In genomic region chr3:170357176-170357919, GRCh38 we compare ENCODE assay signal across 8 cellular contexts. TPM values are rescaled to one million over a fixed set of nuclear protein-coding genes. Genes with fewer than 3 reads are reported as not detected.
DNase-seq lines count a peak whose midpoint lies in the region; ATAC-seq and TF ChIP-seq lines count a peak whose summit lies in the region.

A gene with protein sequence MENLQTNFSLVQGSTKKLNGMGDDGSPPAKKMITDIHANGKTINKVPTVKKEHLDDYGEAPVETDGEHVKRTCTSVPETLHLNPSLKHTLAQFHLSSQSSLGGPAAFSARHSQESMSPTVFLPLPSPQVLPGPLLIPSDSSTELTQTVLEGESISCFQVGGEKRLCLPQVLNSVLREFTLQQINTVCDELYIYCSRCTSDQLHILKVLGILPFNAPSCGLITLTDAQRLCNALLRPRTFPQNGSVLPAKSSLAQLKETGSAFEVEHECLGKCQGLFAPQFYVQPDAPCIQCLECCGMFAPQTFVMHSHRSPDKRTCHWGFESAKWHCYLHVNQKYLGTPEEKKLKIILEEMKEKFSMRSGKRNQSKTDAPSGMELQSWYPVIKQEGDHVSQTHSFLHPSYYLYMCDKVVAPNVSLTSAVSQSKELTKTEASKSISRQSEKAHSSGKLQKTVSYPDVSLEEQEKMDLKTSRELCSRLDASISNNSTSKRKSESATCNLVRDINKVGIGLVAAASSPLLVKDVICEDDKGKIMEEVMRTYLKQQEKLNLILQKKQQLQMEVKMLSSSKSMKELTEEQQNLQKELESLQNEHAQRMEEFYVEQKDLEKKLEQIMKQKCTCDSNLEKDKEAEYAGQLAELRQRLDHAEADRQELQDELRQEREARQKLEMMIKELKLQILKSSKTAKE (plus strand): TSS chr3:170357715. CDS start chr3:170360332, 2,617 bp downstream.

- intact Hi-C loops in left colon (cut with DNase I, micrococcal nuclease), result no loop called here

- peak within 1 kb of the TSS; percentile 90 for H3K4me3 ChIP-seq in BE2C (ENCODE audit: low read depth, low read length)

- no peak for TF ChIP-seq CTCF in BE2C (IDR thresholded peaks at IDR 0.05; ENCODE audit: low read depth, low read length)

- peaks cover 25% of the 10 kb centered on the region for H3K36me3 ChIP-seq in BE2C

- H3K27ac ChIP-seq in cingulate gyrus (ENCODE audit: low read depth, low read length), result peak within 1 kb of the TSS; percentile 95

- H3K4me1 ChIP-seq in BE2C, result peaks cover 13% of the 10 kb centered on the region

- H3K9me3 ChIP-seq in BE2C, result no peaks in the 10 kb centered on the region

- DNase-seq in BE2C, result peak; percentile 98
- DNase-seq in NCI-H524 treated with DMSO at 0.1 percent for 48 hours (lab: John Stamatoyannopoulos, UW), result peak; percentile 77
- peak; percentile 96 for DNase-seq in activated CD4-positive, alpha-beta T cell treated with anti-CD3 and anti-CD28 coated beads for 48 hours
- DNase-seq in left colon, result peak; percentile 98
- peak; percentile 94 to 95 for DNase-seq in stimulated activated CD4-positive, alpha-beta T cell treated with anti-CD3 and anti-CD28 coated beads, Interleukin-1b, Interleukin-23, amount 100 ng/mL, for 4 hours (ENCODE audit: low read depth in 2 of 2)

- H3K27me3 ChIP-seq in BE2C, result no peaks in the 10 kb centered on the region

- ATAC-seq in GM19324 (IDR thresholded peaks at IDR 0.05; ENCODE audit: low FRiP score, unreplicated experiment) (peak; percentile 67), HG03460 (IDR thresholded peaks at IDR 0.05; ENCODE audit: unreplicated experiment) (peak; percentile 52), left colon (peak; percentile 80)

RNA-seq across cellular contexts. Expression of the gene that starts here (rescaled TPM):
- 11.9 TPM for polyA plus RNA-seq in BE2C (2012; ENCODE audit: insufficient read depth, insufficient read length, low read depth)
- total RNA-seq in left colon, result 10 to 100 TPM; 43.9 to 51.1 TPM

Comparison
In these comparisons a context has a peak if more than half of its experiments do, and no peak if none do; other contexts are left out.
1. Peak in every context shown above with its lines: DNase-seq, ATAC-seq, H3K4me3 ChIP-seq and H3K27ac ChIP-seq.